29 cellular contexts compared by ENCODE assay signal in genomic region chr17:71974051-71974450, GRCh38.
"Had no signal": no experiment of that assay in that cellular context is flagged by ENCODE, and none has a peak within 500 bp of the region (broad histone marks: within the 10 kb centered on the region; RNA-seq: fewer than 3 reads in every experiment).

No MANE protein-coding gene starts in this region.

- H3K4me3 ChIP-seq: cardiac muscle cell, Peyer's patch, SJSA1 had no signal

- H3K9me3 Mint-ChIP-seq: activated B cell treated with CpG ODN at 0.5 μM for 24 hours; activated CD4-positive, alpha-beta T cell treated with anti-CD3 and anti-CD28 coated beads, Interleukin-2, amount 10 ng/mL, durations not matched to agents 7 days and 5 days had no signal

- H3K4me3 Mint-ChIP-seq: activated B cell treated with CpG ODN at 0.5 μM for 24 hours; activated CD4-positive, alpha-beta memory T cell treated with anti-CD3 and anti-CD28 coated beads for 36 hours; activated CD4-positive, alpha-beta T cell treated with anti-CD3 and anti-CD28 coated beads, Interleukin-2, amount 10 ng/mL, durations not matched to agents 7 days and 5 days; activated naive CD4-positive, alpha-beta T cell treated with anti-CD3 and anti-CD28 coated beads for 36 hours; activated naive CD8-positive, alpha-beta T cell; activated T-helper 17 cell treated with anti-CD3 and anti-CD28 coated beads, Interleukin-2, amount 50 U/mL, for 72 hours; T-helper 1 cell treated with Interleukin-12 subunit alpha and Interleukin-12 subunit beta and Interleukin-4 antibody, amounts not matched to agents 30 μg/mL and 1 μg/mL, for 36 hours had no signal

- H3K27me3 ChIP-seq: brain microvascular endothelial cell, cardiac muscle cell, Peyer's patch, SJSA1 had no signal

- DNase-seq: activated B cell treated with CpG ODN at 0.5 μM for 24 hours; activated CD4-positive, alpha-beta memory T cell treated with anti-CD3 and anti-CD28 coated beads for 36 hours; activated CD4-positive, alpha-beta T cell treated with anti-CD3 and anti-CD28 coated beads, Interleukin-2, amount 10 ng/mL, durations not matched to agents 7 days and 5 days; activated CD8-positive, alpha-beta memory T cell treated with anti-CD3 and anti-CD28 coated beads for 24 hours; activated gamma-delta T cell; activated naive CD4-positive, alpha-beta T cell treated with anti-CD3 and anti-CD28 coated beads for 36 hours; activated T-cell treated with anti-CD3 and anti-CD28 coated beads for 4 hours; activated T-cell treated with anti-CD3 and anti-CD28 coated beads, Interleukin-2, amount 50 U/mL, for 48 hours; amygdala; brain microvascular endothelial cell; KG1; NCI-H1092; NCI-H1417; NCI-H1694; NCI-H2029; NCI-H2107; NCI-H345; NCI-H510A; NCI-H526 treated with DMSO at 0.1 percent for 48 hours; NCI-H82; Peyer's patch; Right ventricle myocardium superior; T-helper 9 cell had no signal

- H3K27ac ChIP-seq: brain microvascular endothelial cell, cardiac muscle cell, SJSA1 had no signal

- H3K4me1 Mint-ChIP-seq: activated B cell treated with CpG ODN at 0.5 μM for 24 hours; activated CD4-positive, alpha-beta T cell treated with anti-CD3 and anti-CD28 coated beads, Interleukin-2, amount 10 ng/mL, durations not matched to agents 7 days and 5 days; activated T-helper 17 cell treated with anti-CD3 and anti-CD28 coated beads, Interleukin-2, amount 50 U/mL, for 72 hours had no signal

- H3K27ac Mint-ChIP-seq: activated B cell treated with CpG ODN at 0.5 μM for 24 hours; activated CD4-positive, alpha-beta memory T cell treated with anti-CD3 and anti-CD28 coated beads for 36 hours; activated CD4-positive, alpha-beta T cell treated with anti-CD3 and anti-CD28 coated beads, Interleukin-2, amount 10 ng/mL, durations not matched to agents 7 days and 5 days; activated naive CD4-positive, alpha-beta T cell treated with anti-CD3 and anti-CD28 coated beads for 36 hours; activated naive CD8-positive, alpha-beta T cell; activated T-helper 17 cell treated with anti-CD3 and anti-CD28 coated beads, Interleukin-2, amount 50 U/mL, for 72 hours; T-helper 1 cell treated with Interleukin-12 subunit alpha and Interleukin-12 subunit beta and Interleukin-4 antibody, amounts not matched to agents 30 μg/mL and 1 μg/mL, for 36 hours had no signal

- H3K9me3 ChIP-seq: Peyer's patch, SJSA1 had no signal

- H3K27me3 Mint-ChIP-seq: activated B cell treated with CpG ODN at 0.5 μM for 24 hours; activated CD4-positive, alpha-beta T cell treated with anti-CD3 and anti-CD28 coated beads, Interleukin-2, amount 10 ng/mL, durations not matched to agents 7 days and 5 days had no signal

- H3K36me3 Mint-ChIP-seq: activated CD4-positive, alpha-beta memory T cell treated with anti-CD3 and anti-CD28 coated beads for 36 hours; activated naive CD8-positive, alpha-beta T cell had no signal

- ATAC-seq: activated T-helper 17 cell treated with anti-CD3 and anti-CD28 coated beads, Interleukin-2, amount 50 U/mL, for 72 hours; SK-N-SH treated with all-trans-retinoic acid at 6 μM for 48 hours had no signal

- H3K36me3 ChIP-seq: brain microvascular endothelial cell, cardiac muscle cell, Peyer's patch, SJSA1 had no signal
